1 cellular context compared by ENCODE assay signal in the genomic region with DNA sequence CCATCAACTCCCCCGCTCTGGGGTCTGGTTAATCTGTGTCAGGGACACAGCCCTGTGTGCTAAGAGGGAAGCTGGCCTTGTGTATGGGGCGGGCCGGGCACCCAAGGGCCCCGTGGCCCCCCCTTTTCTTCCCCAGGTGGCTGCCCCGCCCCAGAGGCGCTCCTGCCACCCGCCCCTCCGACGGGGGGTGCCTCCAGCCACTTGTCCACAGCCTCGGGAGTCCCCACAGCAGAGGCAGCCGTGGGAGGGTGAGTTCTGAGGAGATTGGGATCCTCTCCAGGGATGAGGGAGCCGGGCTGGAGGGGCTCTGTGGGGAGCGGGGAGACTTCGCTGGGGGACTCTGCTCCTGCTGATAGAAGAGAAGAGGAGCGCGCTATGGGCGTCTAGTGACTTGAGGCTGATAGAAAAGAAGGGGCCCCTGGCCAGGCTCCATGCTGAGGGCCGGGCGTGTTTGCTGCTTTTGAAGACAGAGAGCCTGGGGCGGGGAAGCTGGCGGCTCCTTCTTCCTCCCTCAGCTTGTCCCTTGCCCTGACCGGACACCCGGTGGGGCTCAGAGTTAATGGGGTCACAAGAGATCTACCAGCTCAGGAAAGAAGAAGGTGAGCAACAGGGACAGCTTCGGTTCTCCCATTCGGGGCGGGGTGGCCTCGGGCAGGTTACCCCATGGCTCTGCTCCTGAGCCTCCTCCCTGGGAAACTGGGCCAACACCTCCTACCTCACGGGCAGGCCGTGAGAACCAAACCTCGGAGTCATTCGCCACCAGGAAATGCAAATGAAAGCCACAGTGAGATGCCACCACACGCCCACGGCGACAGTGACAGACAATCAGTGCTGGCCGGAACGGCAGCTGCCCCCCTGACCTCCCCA.
TF ChIP-seq lines count a peak whose summit lies in the region.

No MANE protein-coding gene starts in this region.

TF ChIP-seq in GM12878, 131 proteins besides CTCF, POLR2A, EP300 and RAD21 (continued from another document and continues in another):
- TF ChIP-seq CBX3 (IDR thresholded peaks at IDR 0.05; ENCODE audit: borderline replicate concordance, low read depth) (no peak), IKZF1 (conservative IDR thresholded peaks at IDR 0.05) (peak; percentile 70), RB1 (IDR thresholded peaks at IDR 0.05; ENCODE audit: borderline replicate concordance) (no peak), SIX5 (IDR thresholded peaks at IDR 0.05; ENCODE audit: low read depth, low read length, severe bottlenecking) (no peak), IRF4 (IDR thresholded peaks at IDR 0.05; ENCODE audit: low read depth, low read length) (peak; percentile 57; the same call in 1 of the 2 replicates), SREBF1 (IDR thresholded peaks at IDR 0.05; ENCODE audit: low read length) (no peak), LARP7 (IDR thresholded peaks at IDR 0.05) (no peak), MEF2A (IDR thresholded peaks at IDR 0.05; ENCODE audit: insufficient read depth, low read depth, low read length) (no peak), SRF (IDR thresholded peaks at IDR 0.05; ENCODE audit: low read depth in 2 of 2, low read length in 2 of 2) (no peak), NBN (IDR thresholded peaks at IDR 0.05) (no peak), KAT2A (conservative IDR thresholded peaks at IDR 0.05; ENCODE audit: control insufficient read depth, low read depth, low read length) (no peak), NFYA (IDR thresholded peaks at IDR 0.05; ENCODE audit: borderline replicate concordance, low read depth, low read length) (no peak), ZBTB40 (IDR thresholded peaks at IDR 0.05; ENCODE audit: borderline replicate concordance) (no peak), JUND (IDR thresholded peaks at IDR 0.05; ENCODE audit: low read depth, low read length) (no peak), MYC (IDR thresholded peaks at IDR 0.05; ENCODE audit: insufficient read depth, insufficient read length, insufficient replicate concordance, low read length, severe bottlenecking) (no peak), ELK1 (IDR thresholded peaks at IDR 0.05; ENCODE audit: low read depth, low read length) (no peak), NR2F1 (conservative IDR thresholded peaks at IDR 0.05) (peak; percentile 86), TCF7 (IDR thresholded peaks at IDR 0.05; ENCODE audit: borderline replicate concordance) (no peak), ZNF384 (IDR thresholded peaks at IDR 0.05; ENCODE audit: borderline replicate concordance, low read depth, low read length) (no peak), CEBPB (IDR thresholded peaks at IDR 0.05; ENCODE audit: borderline replicate concordance in 1 of 2, low read depth in 2 of 2, low read length in 2 of 2) (no peak), FOXK2 (IDR thresholded peaks at IDR 0.05) (no peak), RUNX3 (IDR thresholded peaks at IDR 0.05; ENCODE audit: low read length) (peak; percentile 42), ZNF207 (IDR thresholded peaks at IDR 0.05; ENCODE audit: borderline replicate concordance) (no peak), NR2C1 (IDR thresholded peaks at IDR 0.05) (no peak), BRCA1 (IDR thresholded peaks at IDR 0.05; ENCODE audit: low read depth, low read length) (no peak), MEF2B (IDR thresholded peaks at IDR 0.05; ENCODE audit: partially characterized antibody, poor library complexity, severe bottlenecking) (no peak), BHLHE40 (IDR thresholded peaks at IDR 0.05; ENCODE audit: borderline replicate concordance in 1 of 2, low read depth in 2 of 2, low read length in 1 of 2) (peak; percentile 54 to 67; a peak in 2 of 4 replicates), ZNF274 (IDR thresholded peaks at IDR 0.05; ENCODE audit: insufficient read depth, insufficient read length) (no peak), PML (IDR thresholded peaks at IDR 0.05; ENCODE audit: low read length) (no peak), YBX1 (IDR thresholded peaks at IDR 0.05) (no peak), KDM1A (IDR thresholded peaks at IDR 0.05; ENCODE audit: borderline replicate concordance) (no peak), DPF2 (IDR thresholded peaks at IDR 0.05) (no peak)
- TF ChIP-seq, protein P1, sequence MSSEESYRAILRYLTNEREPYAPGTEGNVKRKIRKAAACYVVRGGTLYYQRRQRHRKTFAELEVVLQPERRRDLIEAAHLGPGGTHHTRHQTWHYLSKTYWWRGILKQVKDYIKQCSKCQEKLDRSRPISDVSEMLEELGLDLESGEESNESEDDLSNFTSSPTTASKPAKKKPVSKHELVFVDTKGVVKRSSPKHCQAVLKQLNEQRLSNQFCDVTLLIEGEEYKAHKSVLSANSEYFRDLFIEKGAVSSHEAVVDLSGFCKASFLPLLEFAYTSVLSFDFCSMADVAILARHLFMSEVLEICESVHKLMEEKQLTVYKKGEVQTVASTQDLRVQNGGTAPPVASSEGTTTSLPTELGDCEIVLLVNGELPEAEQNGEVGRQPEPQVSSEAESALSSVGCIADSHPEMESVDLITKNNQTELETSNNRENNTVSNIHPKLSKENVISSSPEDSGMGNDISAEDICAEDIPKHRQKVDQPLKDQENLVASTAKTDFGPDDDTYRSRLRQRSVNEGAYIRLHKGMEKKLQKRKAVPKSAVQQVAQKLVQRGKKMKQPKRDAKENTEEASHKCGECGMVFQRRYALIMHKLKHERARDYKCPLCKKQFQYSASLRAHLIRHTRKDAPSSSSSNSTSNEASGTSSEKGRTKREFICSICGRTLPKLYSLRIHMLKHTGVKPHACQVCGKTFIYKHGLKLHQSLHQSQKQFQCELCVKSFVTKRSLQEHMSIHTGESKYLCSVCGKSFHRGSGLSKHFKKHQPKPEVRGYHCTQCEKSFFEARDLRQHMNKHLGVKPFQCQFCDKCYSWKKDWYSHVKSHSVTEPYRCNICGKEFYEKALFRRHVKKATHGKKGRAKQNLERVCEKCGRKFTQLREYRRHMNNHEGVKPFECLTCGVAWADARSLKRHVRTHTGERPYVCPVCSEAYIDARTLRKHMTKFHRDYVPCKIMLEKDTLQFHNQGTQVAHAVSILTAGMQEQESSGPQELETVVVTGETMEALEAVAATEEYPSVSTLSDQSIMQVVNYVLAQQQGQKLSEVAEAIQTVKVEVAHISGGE (CRISPR knock-in tag; IDR thresholded peaks at IDR 0.05) = no peak
- TF ChIP-seq, protein P2, sequence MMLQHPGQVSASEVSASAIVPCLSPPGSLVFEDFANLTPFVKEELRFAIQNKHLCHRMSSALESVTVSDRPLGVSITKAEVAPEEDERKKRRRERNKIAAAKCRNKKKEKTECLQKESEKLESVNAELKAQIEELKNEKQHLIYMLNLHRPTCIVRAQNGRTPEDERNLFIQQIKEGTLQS (IDR thresholded peaks at IDR 0.05; ENCODE audit: borderline replicate concordance, extremely low read depth, low read depth, low read length) = no peak
- TF ChIP-seq, protein P3, sequence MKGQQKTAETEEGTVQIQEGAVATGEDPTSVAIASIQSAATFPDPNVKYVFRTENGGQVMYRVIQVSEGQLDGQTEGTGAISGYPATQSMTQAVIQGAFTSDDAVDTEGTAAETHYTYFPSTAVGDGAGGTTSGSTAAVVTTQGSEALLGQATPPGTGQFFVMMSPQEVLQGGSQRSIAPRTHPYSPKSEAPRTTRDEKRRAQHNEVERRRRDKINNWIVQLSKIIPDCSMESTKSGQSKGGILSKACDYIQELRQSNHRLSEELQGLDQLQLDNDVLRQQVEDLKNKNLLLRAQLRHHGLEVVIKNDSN (IDR thresholded peaks at IDR 0.05; ENCODE audit: borderline replicate concordance, extremely low read length, insufficient read depth, low read depth, low read length) = no peak
- TF ChIP-seq, protein P4, sequence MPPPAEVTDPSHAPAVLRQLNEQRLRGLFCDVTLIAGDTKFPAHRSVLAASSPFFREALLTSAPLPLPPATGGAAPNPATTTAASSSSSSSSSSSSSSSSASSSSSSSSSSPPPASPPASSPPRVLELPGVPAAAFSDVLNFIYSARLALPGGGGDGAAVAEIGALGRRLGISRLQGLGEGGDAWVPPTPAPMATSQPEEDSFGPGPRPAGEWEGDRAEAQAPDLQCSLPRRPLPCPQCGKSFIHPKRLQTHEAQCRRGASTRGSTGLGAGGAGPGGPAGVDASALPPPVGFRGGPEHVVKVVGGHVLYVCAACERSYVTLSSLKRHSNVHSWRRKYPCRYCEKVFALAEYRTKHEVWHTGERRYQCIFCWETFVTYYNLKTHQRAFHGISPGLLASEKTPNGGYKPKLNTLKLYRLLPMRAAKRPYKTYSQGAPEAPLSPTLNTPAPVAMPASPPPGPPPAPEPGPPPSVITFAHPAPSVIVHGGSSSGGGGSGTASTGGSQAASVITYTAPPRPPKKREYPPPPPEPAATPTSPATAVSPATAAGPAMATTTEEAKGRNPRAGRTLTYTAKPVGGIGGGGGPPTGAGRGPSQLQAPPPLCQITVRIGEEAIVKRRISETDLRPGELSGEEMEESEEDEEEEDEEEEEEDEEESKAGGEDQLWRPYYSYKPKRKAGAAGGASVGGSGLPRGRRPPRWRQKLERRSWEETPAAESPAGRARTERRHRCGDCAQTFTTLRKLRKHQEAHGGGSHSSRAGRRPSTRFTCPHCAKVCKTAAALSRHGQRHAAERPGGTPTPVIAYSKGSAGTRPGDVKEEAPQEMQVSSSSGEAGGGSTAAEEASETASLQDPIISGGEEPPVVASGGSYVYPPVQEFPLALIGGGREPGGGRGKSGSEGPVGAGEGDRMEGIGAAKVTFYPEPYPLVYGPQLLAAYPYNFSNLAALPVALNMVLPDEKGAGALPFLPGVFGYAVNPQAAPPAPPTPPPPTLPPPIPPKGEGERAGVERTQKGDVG (CRISPR knock-in tag; IDR thresholded peaks at IDR 0.05) = no peak
- TF ChIP-seq, protein P5, sequence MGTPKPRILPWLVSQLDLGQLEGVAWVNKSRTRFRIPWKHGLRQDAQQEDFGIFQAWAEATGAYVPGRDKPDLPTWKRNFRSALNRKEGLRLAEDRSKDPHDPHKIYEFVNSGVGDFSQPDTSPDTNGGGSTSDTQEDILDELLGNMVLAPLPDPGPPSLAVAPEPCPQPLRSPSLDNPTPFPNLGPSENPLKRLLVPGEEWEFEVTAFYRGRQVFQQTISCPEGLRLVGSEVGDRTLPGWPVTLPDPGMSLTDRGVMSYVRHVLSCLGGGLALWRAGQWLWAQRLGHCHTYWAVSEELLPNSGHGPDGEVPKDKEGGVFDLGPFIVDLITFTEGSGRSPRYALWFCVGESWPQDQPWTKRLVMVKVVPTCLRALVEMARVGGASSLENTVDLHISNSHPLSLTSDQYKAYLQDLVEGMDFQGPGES (IDR thresholded peaks at IDR 0.05) = no peak
- TF ChIP-seq, protein P6, sequence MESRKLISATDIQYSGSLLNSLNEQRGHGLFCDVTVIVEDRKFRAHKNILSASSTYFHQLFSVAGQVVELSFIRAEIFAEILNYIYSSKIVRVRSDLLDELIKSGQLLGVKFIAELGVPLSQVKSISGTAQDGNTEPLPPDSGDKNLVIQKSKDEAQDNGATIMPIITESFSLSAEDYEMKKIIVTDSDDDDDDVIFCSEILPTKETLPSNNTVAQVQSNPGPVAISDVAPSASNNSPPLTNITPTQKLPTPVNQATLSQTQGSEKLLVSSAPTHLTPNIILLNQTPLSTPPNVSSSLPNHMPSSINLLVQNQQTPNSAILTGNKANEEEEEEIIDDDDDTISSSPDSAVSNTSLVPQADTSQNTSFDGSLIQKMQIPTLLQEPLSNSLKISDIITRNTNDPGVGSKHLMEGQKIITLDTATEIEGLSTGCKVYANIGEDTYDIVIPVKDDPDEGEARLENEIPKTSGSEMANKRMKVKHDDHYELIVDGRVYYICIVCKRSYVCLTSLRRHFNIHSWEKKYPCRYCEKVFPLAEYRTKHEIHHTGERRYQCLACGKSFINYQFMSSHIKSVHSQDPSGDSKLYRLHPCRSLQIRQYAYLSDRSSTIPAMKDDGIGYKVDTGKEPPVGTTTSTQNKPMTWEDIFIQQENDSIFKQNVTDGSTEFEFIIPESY (IDR thresholded peaks at IDR 0.05) = no peak
